Comparison of ENCODE assay signal across 13 cellular contexts in the genomic region with DNA sequence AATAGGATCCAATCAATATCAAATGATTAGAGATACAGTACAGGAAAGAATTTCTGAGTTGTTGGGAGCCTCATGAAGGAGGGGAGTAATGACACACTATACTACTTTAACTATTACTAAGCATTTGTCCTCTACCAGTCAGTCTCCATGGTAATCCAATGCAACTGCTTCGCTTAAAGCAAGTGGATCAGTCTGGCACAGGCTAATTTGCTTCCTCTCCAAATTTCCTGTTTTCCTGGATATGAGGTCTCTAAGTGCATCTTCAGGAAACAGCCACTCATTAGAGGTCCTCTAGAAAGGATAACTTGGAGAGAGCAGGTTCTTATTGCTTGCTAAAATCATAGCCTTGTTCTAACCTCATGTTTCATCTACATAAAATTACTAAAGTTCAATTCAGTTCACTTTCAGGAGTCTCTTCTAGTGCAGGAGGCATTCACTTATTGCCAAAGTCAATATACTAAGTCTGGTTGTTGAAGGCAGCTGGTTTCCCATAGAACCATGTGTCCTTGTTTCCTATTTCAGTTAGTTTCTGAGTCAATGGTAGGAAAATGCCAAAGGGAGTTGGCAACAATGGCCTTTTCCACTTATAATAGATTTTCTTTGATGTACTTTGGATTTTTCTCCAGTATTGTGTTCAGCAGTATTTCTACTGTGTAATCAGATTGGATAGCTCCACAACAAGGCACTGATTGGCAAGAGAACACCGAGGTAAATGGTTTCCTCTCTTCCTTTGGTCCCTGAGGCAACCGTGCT. TPM values are rescaled to one million over a fixed set of nuclear protein-coding genes. Genes with fewer than 3 reads are reported as not detected.
DNase-seq lines count a peak whose midpoint lies in the region; ATAC-seq and TF ChIP-seq lines count a peak whose summit lies in the region.
"Had no signal": no experiment of that assay in that cellular context is flagged by ENCODE, and none has a peak within 500 bp of the region (broad histone marks: within the 10 kb centered on the region; RNA-seq: fewer than 3 reads in every experiment).

No MANE protein-coding gene starts in this region.

- H3K36me3 Mint-ChIP-seq in activated T-cell treated with anti-CD3 and anti-CD28 coated beads, Interleukin-2, amount 50 U/mL, for 72 hours (ENCODE audit: insufficient read depth in 2 of 2) = peaks cover 2 to 14% of the 10 kb centered on the region in 2 donors
- H3K36me3 Mint-ChIP-seq in WTC11 = peaks cover 19% of the 10 kb centered on the region

- H3K27ac ChIP-seq in left lung (no peak overlapping the region), uterus (peak overlapping the region; percentile 12 to 34)
- H3K27ac ChIP-seq: Peyer's patch had no signal

- CTCF ChIA-PET in WTC11 (lab: Charles Lee) = no interaction called here

- H3K36me3 ChIP-seq in left lung (no peaks in the 10 kb centered on the region), uterus (no peaks in the 10 kb centered on the region)
- H3K36me3 ChIP-seq: Peyer's patch had no signal

- H3K4me3 ChIP-seq in left lung = no peak overlapping the region
- no peak overlapping the region for H3K4me3 ChIP-seq in uterus
- H3K4me3 ChIP-seq: Peyer's patch had no signal

- H3K4me3 Mint-ChIP-seq in activated T-cell treated with anti-CD3 and anti-CD28 coated beads, Interleukin-2, amount 50 U/mL, for 72 hours = no peak overlapping the region
- no peak overlapping the region for H3K4me3 Mint-ChIP-seq in WTC11
- H3K4me3 Mint-ChIP-seq: stimulated activated naive CD8-positive, alpha-beta T cell treated with anti-CD3 and anti-CD28 coated beads, Interleukin-15, amount 100 ng/mL, for 72 hours had no signal

- H3K27me3 Mint-ChIP-seq in activated T-cell treated with anti-CD3 and anti-CD28 coated beads, Interleukin-2, amount 50 U/mL, for 72 hours (ENCODE audit: low read depth) = peaks cover 6% of the 10 kb centered on the region
- peaks cover 4% of the 10 kb centered on the region; the same call in 1 of the 2 replicates for H3K27me3 Mint-ChIP-seq in WTC11 (ENCODE audit: low read depth)
- H3K27me3 Mint-ChIP-seq: stimulated activated naive CD8-positive, alpha-beta T cell treated with anti-CD3 and anti-CD28 coated beads, Interleukin-15, amount 100 ng/mL, for 72 hours had no signal

- H3K9me3 Mint-ChIP-seq in activated T-cell treated with anti-CD3 and anti-CD28 coated beads, Interleukin-2, amount 50 U/mL, for 72 hours = peaks cover 5% of the 10 kb centered on the region in 2 donors
- H3K9me3 Mint-ChIP-seq in WTC11 = peaks cover 15% of the 10 kb centered on the region

- POLR2A ChIA-PET in WTC11 (lab: Charles Lee) = no interaction called here

- H3K9me3 ChIP-seq in left lung = peaks cover 0 to 8% of the 10 kb centered on the region in 2 donors
- H3K9me3 ChIP-seq in uterus = no peaks in the 10 kb centered on the region
- H3K9me3 ChIP-seq: Peyer's patch had no signal

- no peaks in the 10 kb centered on the region for H3K4me1 Mint-ChIP-seq in activated T-cell treated with anti-CD3 and anti-CD28 coated beads, Interleukin-2, amount 50 U/mL, for 72 hours (ENCODE audit: low read depth)
- peaks cover 16% of the 10 kb centered on the region for H3K4me1 Mint-ChIP-seq in WTC11

- no peak overlapping the region for H3K27ac Mint-ChIP-seq in activated T-cell treated with anti-CD3 and anti-CD28 coated beads, Interleukin-2, amount 50 U/mL, for 72 hours
- no peak overlapping the region for H3K27ac Mint-ChIP-seq in WTC11
- H3K27ac Mint-ChIP-seq: stimulated activated naive CD8-positive, alpha-beta T cell treated with anti-CD3 and anti-CD28 coated beads, Interleukin-15, amount 100 ng/mL, for 72 hours had no signal

- H3K27me3 ChIP-seq in left lung (no peaks in the 10 kb centered on the region), uterus (no peaks in the 10 kb centered on the region)
- H3K27me3 ChIP-seq: Peyer's patch had no signal

- peak in 2 of 3 experiments; percentile 5 to 50 for DNase-seq in NCI-H1417 (lab: John Stamatoyannopoulos, UW)
- DNase-seq in NCI-H1417 treated with DMSO at 0.1 percent for 48 hours (lab: John Stamatoyannopoulos, UW) = no peak
- peak; percentile 83 to 87 for DNase-seq in dermis microvascular lymphatic vessel endothelial cell (ENCODE audit: low read depth in 2 of 2)
- DNase-seq in left lung = no peak
- no peak for DNase-seq in uterus
- no peak for DNase-seq in activated T-cell treated with anti-CD3 and anti-CD28 coated beads, Interleukin-2, amount 50 U/mL, for 72 hours
- no peak for DNase-seq in NCI-H345 treated with DMSO at 0.1 percent for 48 hours (lab: John Stamatoyannopoulos, UW; ENCODE audit: unreplicated experiment)
- DNase-seq in WTC11 (ENCODE audit: low spot score) = no peak
- DNase-seq: amniotic stem cell; kidney glomerular epithelial cell; NCI-H2171; Peyer's patch; stimulated activated naive CD8-positive, alpha-beta T cell treated with anti-CD3 and anti-CD28 coated beads, Interleukin-15, amount 100 ng/mL, for 72 hours had no signal

- peaks cover 0 to 4% of the 10 kb centered on the region in 2 donors for H3K4me1 ChIP-seq in left lung
- no peaks in the 10 kb centered on the region for H3K4me1 ChIP-seq in uterus
- H3K4me1 ChIP-seq: Peyer's patch had no signal

- peak; percentile 69 for ATAC-seq in left lung
- no peak for ATAC-seq in activated T-cell treated with anti-CD3 and anti-CD28 coated beads, Interleukin-2, amount 50 U/mL, for 72 hours (replicated peaks in 1 of 2)
- no peak for ATAC-seq in WTC11
- ATAC-seq: stimulated activated naive CD8-positive, alpha-beta T cell treated with anti-CD3 and anti-CD28 coated beads, Interleukin-15, amount 100 ng/mL, for 72 hours had no signal

- TF ChIP-seq CTCF in left lung (IDR thresholded peaks at IDR 0.05) = no peak
- TF ChIP-seq CTCF in uterus (IDR thresholded peaks at IDR 0.05) = no peak
- no peak for TF ChIP-seq CTCF in WTC11 (IDR thresholded peaks at IDR 0.05)

- intact Hi-C loops in left lung (cut with DNase I) (no loop called here), uterus (cut with DNase I; ENCODE audit: low total_unique reads) (no loop called here)

- no peak for TF ChIP-seq POLR2A in uterus (IDR thresholded peaks at IDR 0.05)

TF ChIP-seq in WTC11, 78 proteins besides CTCF, POLR2A, EP300 and RAD21 (continues in another document):
- TF ChIP-seq, protein P1, sequence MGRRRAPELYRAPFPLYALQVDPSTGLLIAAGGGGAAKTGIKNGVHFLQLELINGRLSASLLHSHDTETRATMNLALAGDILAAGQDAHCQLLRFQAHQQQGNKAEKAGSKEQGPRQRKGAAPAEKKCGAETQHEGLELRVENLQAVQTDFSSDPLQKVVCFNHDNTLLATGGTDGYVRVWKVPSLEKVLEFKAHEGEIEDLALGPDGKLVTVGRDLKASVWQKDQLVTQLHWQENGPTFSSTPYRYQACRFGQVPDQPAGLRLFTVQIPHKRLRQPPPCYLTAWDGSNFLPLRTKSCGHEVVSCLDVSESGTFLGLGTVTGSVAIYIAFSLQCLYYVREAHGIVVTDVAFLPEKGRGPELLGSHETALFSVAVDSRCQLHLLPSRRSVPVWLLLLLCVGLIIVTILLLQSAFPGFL (CRISPR knock-in tag; IDR thresholded peaks at IDR 0.05; ENCODE audit: borderline replicate concordance) = no peak
- TF ChIP-seq, protein P2, sequence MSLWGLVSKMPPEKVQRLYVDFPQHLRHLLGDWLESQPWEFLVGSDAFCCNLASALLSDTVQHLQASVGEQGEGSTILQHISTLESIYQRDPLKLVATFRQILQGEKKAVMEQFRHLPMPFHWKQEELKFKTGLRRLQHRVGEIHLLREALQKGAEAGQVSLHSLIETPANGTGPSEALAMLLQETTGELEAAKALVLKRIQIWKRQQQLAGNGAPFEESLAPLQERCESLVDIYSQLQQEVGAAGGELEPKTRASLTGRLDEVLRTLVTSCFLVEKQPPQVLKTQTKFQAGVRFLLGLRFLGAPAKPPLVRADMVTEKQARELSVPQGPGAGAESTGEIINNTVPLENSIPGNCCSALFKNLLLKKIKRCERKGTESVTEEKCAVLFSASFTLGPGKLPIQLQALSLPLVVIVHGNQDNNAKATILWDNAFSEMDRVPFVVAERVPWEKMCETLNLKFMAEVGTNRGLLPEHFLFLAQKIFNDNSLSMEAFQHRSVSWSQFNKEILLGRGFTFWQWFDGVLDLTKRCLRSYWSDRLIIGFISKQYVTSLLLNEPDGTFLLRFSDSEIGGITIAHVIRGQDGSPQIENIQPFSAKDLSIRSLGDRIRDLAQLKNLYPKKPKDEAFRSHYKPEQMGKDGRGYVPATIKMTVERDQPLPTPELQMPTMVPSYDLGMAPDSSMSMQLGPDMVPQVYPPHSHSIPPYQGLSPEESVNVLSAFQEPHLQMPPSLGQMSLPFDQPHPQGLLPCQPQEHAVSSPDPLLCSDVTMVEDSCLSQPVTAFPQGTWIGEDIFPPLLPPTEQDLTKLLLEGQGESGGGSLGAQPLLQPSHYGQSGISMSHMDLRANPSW (CRISPR knock-in tag; conservative IDR thresholded peaks at IDR 0.05; ENCODE audit: low read depth) = no peak
- TF ChIP-seq SOX15 (CRISPR knock-in tag; IDR thresholded peaks at IDR 0.05) (no peak), KAT7 (CRISPR knock-in tag; IDR thresholded peaks at IDR 0.05; ENCODE audit: borderline replicate concordance) (no peak), ZBTB21 (CRISPR knock-in tag; IDR thresholded peaks at IDR 0.05; ENCODE audit: borderline replicate concordance) (no peak), ZNF138 (CRISPR knock-in tag; conservative IDR thresholded peaks at IDR 0.05) (no peak), NR2C2 (CRISPR knock-in tag; IDR thresholded peaks at IDR 0.05) (no peak), JAZF1 (CRISPR knock-in tag; IDR thresholded peaks at IDR 0.05) (no peak)
- TF ChIP-seq, protein P3, sequence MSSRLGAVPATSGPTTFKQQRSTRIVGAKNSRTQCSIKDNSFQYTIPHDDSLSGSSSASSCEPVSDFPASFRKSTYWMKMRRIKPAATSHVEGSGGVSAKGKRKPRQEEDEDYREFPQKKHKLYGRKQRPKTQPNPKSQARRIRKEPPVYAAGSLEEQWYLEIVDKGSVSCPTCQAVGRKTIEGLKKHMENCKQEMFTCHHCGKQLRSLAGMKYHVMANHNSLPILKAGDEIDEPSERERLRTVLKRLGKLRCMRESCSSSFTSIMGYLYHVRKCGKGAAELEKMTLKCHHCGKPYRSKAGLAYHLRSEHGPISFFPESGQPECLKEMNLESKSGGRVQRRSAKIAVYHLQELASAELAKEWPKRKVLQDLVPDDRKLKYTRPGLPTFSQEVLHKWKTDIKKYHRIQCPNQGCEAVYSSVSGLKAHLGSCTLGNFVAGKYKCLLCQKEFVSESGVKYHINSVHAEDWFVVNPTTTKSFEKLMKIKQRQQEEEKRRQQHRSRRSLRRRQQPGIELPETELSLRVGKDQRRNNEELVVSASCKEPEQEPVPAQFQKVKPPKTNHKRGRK (CRISPR knock-in tag; IDR thresholded peaks at IDR 0.05; ENCODE audit: borderline replicate concordance) = no peak

RNA-seq across cellular contexts. Expression of a gene that starts 8.2 kb away (rescaled TPM):
- total RNA-seq in dermis microvascular lymphatic vessel endothelial cell (75.9 and 96.0 TPM in 2 replicates), left lung (100 to 1,000 TPM; 174 to 192 TPM), uterus (100 to 1,000 TPM; 251 to 503 (median 267) TPM), WTC11 (2021) (153 to 161 TPM (median 158 TPM) in 3 replicates)
- 100 to 1,000 TPM; 199 to 206 TPM for total RNA-seq in activated T-cell treated with anti-CD3 and anti-CD28 coated beads, Interleukin-2, amount 50 U/mL, for 72 hours

Comparison
In these comparisons a context has a peak if more than half of its experiments do, and no peak if none do; other contexts are left out.
1. DNase-seq: peak in NCI-H1417 (2 of 3) and dermis microvascular lymphatic vessel endothelial cell (2 of 2); none in NCI-H1417 treated with DMSO at 0.1 percent for 48 hours (single experiment), left lung (0 of 2), uterus (0 of 2), activated T-cell treated with anti-CD3 and anti-CD28 coated beads, Interleukin-2, amount 50 U/mL, for 72 hours (0 of 2), NCI-H345 treated with DMSO at 0.1 percent for 48 hours (single experiment) and WTC11 (single experiment).
2. H3K27ac ChIP-seq: peak in uterus (2 of 2); none in left lung (0 of 2).